In genomic region chr11:41456288-41456687, GRCh38 we compare ENCODE assay signal across 2 cellular contexts.
A peak's percentile ranks its signal among the peaks of the same experiment; 100 is the strongest.
TF ChIP-seq lines count a peak whose summit lies in the region.

No MANE protein-coding gene starts in this region.

TF ChIP-seq in GM23338, 12 proteins besides CTCF, POLR2A, EP300 and RAD21 (continued from another document):
- TF ChIP-seq ZNF462 (CRISPR knock-in tag; IDR thresholded peaks at IDR 0.05): peak; percentile 47; the same call in 1 of the 2 replicates
TF ChIP-seq in GM23338: peak in this region for 1.

TF ChIP-seq in H1, 55 proteins besides CTCF, POLR2A, EP300 and RAD21 (continued from another document):
- TF ChIP-seq ATF2 (IDR thresholded peaks at IDR 0.05; ENCODE audit: low read length): 0 out of 2 replicates have a peak, but pooled peaks have one; percentile 15
- no peak for TF ChIP-seq NANOG (IDR thresholded peaks at IDR 0.05; ENCODE audit: insufficient read depth, low read depth, low read length, poor library complexity, severe bottlenecking)
- TF ChIP-seq KDM5A (IDR thresholded peaks at IDR 0.05; ENCODE audit: low read length): no peak
- TF ChIP-seq TCF12 (IDR thresholded peaks at IDR 0.05; ENCODE audit: low read depth, low read length): 0 out of 2 replicates have a peak, but pooled peaks have one; percentile 33
- peak; percentile 73 for TF ChIP-seq ASH2L (IDR thresholded peaks at IDR 0.05; ENCODE audit: low read length)
- no peak for TF ChIP-seq CHD1 (IDR thresholded peaks at IDR 0.05; ENCODE audit: low read depth, low read length)
- TF ChIP-seq BACH1 (IDR thresholded peaks at IDR 0.05; ENCODE audit: low read length): 0 out of 2 replicates have a peak, but pooled peaks have one; percentile 29
- TF ChIP-seq SP1 (IDR thresholded peaks at IDR 0.05; ENCODE audit: low read depth, low read length): peak; percentile 62; the same call in 1 of the 2 replicates
TF ChIP-seq in H1: peak in this region for 5.
